In the genomic region with DNA sequence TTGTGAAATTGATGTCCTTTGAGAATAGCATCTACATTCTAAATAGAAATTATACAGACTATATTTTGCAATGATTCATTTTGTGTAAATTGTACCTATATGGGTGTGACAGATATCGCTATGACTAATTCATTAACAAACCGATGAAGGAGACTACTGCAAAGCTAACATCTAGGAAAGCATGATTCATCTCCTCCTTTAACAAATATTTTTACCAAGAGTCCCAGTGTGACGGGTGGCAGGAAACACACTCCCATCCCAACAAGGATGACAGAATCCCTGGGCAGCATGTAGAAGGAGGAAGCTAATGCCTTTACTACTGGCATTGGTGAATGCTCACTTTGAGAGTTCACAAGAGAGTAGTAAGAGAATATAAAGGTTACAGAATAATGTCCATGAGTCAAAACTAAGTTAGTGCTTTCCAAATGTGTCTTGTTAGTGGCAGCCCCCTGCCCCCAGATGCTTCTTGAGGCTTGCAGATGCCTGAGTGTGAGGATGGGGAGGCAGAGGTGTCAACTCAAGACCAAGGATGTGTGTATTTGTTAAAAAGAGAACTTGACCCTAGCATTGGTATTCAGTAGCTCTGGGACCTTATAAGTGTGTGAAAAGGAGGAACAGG, we compare ENCODE assay signal across 15 cellular contexts.
A peak's percentile ranks its signal among the peaks of the same experiment; 100 is the strongest.
DNase-seq lines count a peak whose midpoint lies in the region; ATAC-seq and TF ChIP-seq lines count a peak whose summit lies in the region.
"Had no signal": no experiment of that assay in that cellular context is flagged by ENCODE, and none has a peak within 500 bp of the region (broad histone marks: within the 10 kb centered on the region; RNA-seq: fewer than 3 reads in every experiment).

No MANE protein-coding gene starts in this region.

- 0 out of 2 replicates have a peak overlapping the region, but pooled peaks have one; percentile 12 for H3K27ac ChIP-seq in ACC112 (ENCODE audit: low read depth, low read length)
- no peak overlapping the region for H3K27ac ChIP-seq in esophagus muscularis mucosa (replicated peaks in 1 of 4)
- H3K27ac ChIP-seq: HL-60, ovary, tibial nerve had no signal

- DNase-seq in HPDE6-E6E7 (ENCODE audit: extremely low spot score) (peak; percentile 83), iris pigment epithelial cell (ENCODE audit: low read depth) (peak; percentile 66), esophagus muscularis mucosa (ENCODE audit: extremely low spot score) (no peak)
- no peak for DNase-seq in activated T-cell treated with anti-CD3 and anti-CD28 coated beads, Interleukin-2, amount 50 U/mL, for 72 hours
- DNase-seq: activated naive CD4-positive, alpha-beta T cell treated with Interleukin-2 at 50 U/mL for 16 hours; NCI-H187 treated with DMSO at 0.1 percent for 48 hours; OCI-M1; ovary had no signal

- H3K27me3 ChIP-seq in ACC112 (ENCODE audit: insufficient read depth, low read length) (no peaks in the 10 kb centered on the region), esophagus muscularis mucosa (no peaks in the 10 kb centered on the region)
- H3K27me3 ChIP-seq: ovary, tibial nerve had no signal

- no peaks in the 10 kb centered on the region for H3K27me3 Mint-ChIP-seq in activated T-cell treated with anti-CD3 and anti-CD28 coated beads, Interleukin-2, amount 50 U/mL, for 72 hours (ENCODE audit: low read depth)

- peak; percentile 37 to 64 for ATAC-seq in activated T-cell treated with anti-CD3 and anti-CD28 coated beads, Interleukin-2, amount 50 U/mL, for 72 hours (replicated peaks in 1 of 2)
- ATAC-seq in GM21619 (IDR thresholded peaks at IDR 0.05; ENCODE audit: unreplicated experiment) (no peak), GM18519 (IDR thresholded peaks at IDR 0.05; ENCODE audit: low FRiP score, unreplicated experiment) (no peak), HG02798 (IDR thresholded peaks at IDR 0.05; ENCODE audit: poor library complexity, unreplicated experiment) (no peak)

- 65% methylated on average over 3 of the region's 3 CpGs for WGBS in esophagus muscularis mucosa

- H3K4me3 ChIP-seq in ACC112 (ENCODE audit: low read depth, low read length) (no peak overlapping the region), esophagus muscularis mucosa (no peak overlapping the region)
- H3K4me3 ChIP-seq: ovary, tibial nerve had no signal

- H3K79me2 ChIP-seq in ACC112 (ENCODE audit: control insufficient read depth, insufficient read depth, low read length, unreplicated experiment): no peaks in the 10 kb centered on the region

- no peak overlapping the region for H3K27ac Mint-ChIP-seq in activated T-cell treated with anti-CD3 and anti-CD28 coated beads, Interleukin-2, amount 50 U/mL, for 72 hours
- H3K27ac Mint-ChIP-seq: B cell had no signal

- H3K36me3 ChIP-seq in ACC112 (ENCODE audit: insufficient read depth, low read length): no peaks in the 10 kb centered on the region
- no peaks in the 10 kb centered on the region for H3K36me3 ChIP-seq in esophagus muscularis mucosa
- H3K36me3 ChIP-seq: ovary, tibial nerve had no signal

- H2AFZ ChIP-seq in ACC112 (ENCODE audit: low read length, unreplicated experiment): no peak overlapping the region

- no peak overlapping the region for H3K4me3 Mint-ChIP-seq in activated T-cell treated with anti-CD3 and anti-CD28 coated beads, Interleukin-2, amount 50 U/mL, for 72 hours
- H3K4me3 Mint-ChIP-seq: B cell had no signal

- no peak for TF ChIP-seq CTCF in esophagus muscularis mucosa (IDR thresholded peaks at IDR 0.05)

- H3K9me3 Mint-ChIP-seq in activated T-cell treated with anti-CD3 and anti-CD28 coated beads, Interleukin-2, amount 50 U/mL, for 72 hours: peaks cover 0 to 2% of the 10 kb centered on the region in 2 donors

- no peaks in the 10 kb centered on the region for H3K9me3 ChIP-seq in esophagus muscularis mucosa
- H3K9me3 ChIP-seq: ovary, tibial nerve had no signal

- no peak for TF ChIP-seq POLR2A in esophagus muscularis mucosa (IDR thresholded peaks at IDR 0.05; ENCODE audit: low read depth)

- H3K4me1 ChIP-seq in ACC112 (ENCODE audit: control insufficient read depth, insufficient read depth, low read length, unreplicated experiment) (peaks cover 15% of the 10 kb centered on the region), esophagus muscularis mucosa (no peaks in the 10 kb centered on the region)
- H3K4me1 ChIP-seq: tibial nerve had no signal

- H3K36me3 Mint-ChIP-seq in activated T-cell treated with anti-CD3 and anti-CD28 coated beads, Interleukin-2, amount 50 U/mL, for 72 hours (ENCODE audit: insufficient read depth in 2 of 2): no peaks in the 10 kb centered on the region

- TF ChIP-seq EP300 in esophagus muscularis mucosa (IDR thresholded peaks at IDR 0.05): no peak

- intact Hi-C loops in esophagus muscularis mucosa (cut with DNase I): no loop called here

- H3K4me1 Mint-ChIP-seq in activated T-cell treated with anti-CD3 and anti-CD28 coated beads, Interleukin-2, amount 50 U/mL, for 72 hours (ENCODE audit: low read depth): peaks cover 6% of the 10 kb centered on the region
- H3K4me1 Mint-ChIP-seq: B cell had no signal

Comparison
In these comparisons a context has a peak if more than half of its experiments do, and no peak if none do; other contexts are left out.
1. DNase-seq: peak in HPDE6-E6E7 (single experiment) and iris pigment epithelial cell (single experiment); none in activated T-cell treated with anti-CD3 and anti-CD28 coated beads, Interleukin-2, amount 50 U/mL, for 72 hours (0 of 2) and esophagus muscularis mucosa (single experiment).
2. ATAC-seq: peak in activated T-cell treated with anti-CD3 and anti-CD28 coated beads, Interleukin-2, amount 50 U/mL, for 72 hours (2 of 2); none in GM21619 (single experiment), GM18519 (single experiment) and HG02798 (single experiment).